18 cellular contexts compared by ENCODE assay signal in genomic region chr10:47330804-47331203, GRCh38. TPM values are rescaled to one million over a fixed set of nuclear protein-coding genes. Genes with fewer than 3 reads are reported as not detected.
DNase-seq lines count a peak whose midpoint lies in the region; FAIRE-seq and TF ChIP-seq lines count a peak whose summit lies in the region.
"Had no signal": no experiment of that assay in that cellular context is flagged by ENCODE, and none has a peak within 500 bp of the region (broad histone marks: within the 10 kb centered on the region; RNA-seq: fewer than 3 reads in every experiment).

No MANE protein-coding gene starts in this region.

- no peak for FAIRE-seq in kidney (lab: Jason Lieb, UNC)

- DNase-seq in Calu3 (peak; percentile 38), LoVo (ENCODE audit: low spot score) (peak; percentile 56), kidney (peak; percentile 24), osteoblast (ENCODE audit: insufficient read length, low spot score, missing footprints) (peak; percentile 6), C1 segment of cervical spinal cord (lab: John Stamatoyannopoulos, UW) (no peak), endodermal cell (no peak), iPS-NIHi11 (ENCODE audit: low spot score) (no peak)
- DNase-seq in activated naive CD4-positive, alpha-beta T cell (lab: John Stamatoyannopoulos, UW): no peak
- DNase-seq: H7; NCI-H146; NCI-H226; NCI-H526 treated with DMSO at 0.1 percent for 48 hours; NK-92 treated with Interleukin-12 subunit alpha and Interleukin-12 subunit beta, amount 100 ng/mL, for 24 hours; PC-3; SHP77 had no signal

- H3K4me3 ChIP-seq in kidney (ENCODE audit: low read length in 2 of 2): no peak overlapping the region
- no peak overlapping the region for H3K4me3 ChIP-seq in osteoblast (ENCODE audit: insufficient read depth, low read length)
- no peak overlapping the region for H3K4me3 ChIP-seq in endodermal cell (ENCODE audit: low read length)
- H3K4me3 ChIP-seq: BLaER1 had no signal

- H3K4me3 Mint-ChIP-seq in Calu3 (ENCODE audit: low read depth, unreplicated experiment): no peak overlapping the region
- no peak overlapping the region for H3K4me3 Mint-ChIP-seq in endodermal cell
- H3K4me3 Mint-ChIP-seq: IgD-negative memory B cell had no signal

- H3K36me3 ChIP-seq in kidney (ENCODE audit: control insufficient read depth in 1 of 2, insufficient read depth in 2 of 2, low read length in 2 of 2) (no peaks in the 10 kb centered on the region), osteoblast (ENCODE audit: insufficient read depth, low read length) (no peaks in the 10 kb centered on the region), endodermal cell (ENCODE audit: control insufficient read depth, insufficient read depth, low read length) (no peaks in the 10 kb centered on the region)
- H3K36me3 ChIP-seq: BLaER1 had no signal

- H3K36me3 Mint-ChIP-seq in Calu3 (ENCODE audit: insufficient read depth, unreplicated experiment): no peaks in the 10 kb centered on the region
- H3K36me3 Mint-ChIP-seq in endodermal cell (ENCODE audit: low read depth): no peaks in the 10 kb centered on the region
- H3K36me3 Mint-ChIP-seq: IgD-negative memory B cell had no signal

- H3K4me1 ChIP-seq in kidney (ENCODE audit: control insufficient read depth in 1 of 2, insufficient read depth in 1 of 2, low read depth in 1 of 2, low read length in 2 of 2) (peaks cover 0 to 4% of the 10 kb centered on the region in 2 donors), osteoblast (ENCODE audit: insufficient read depth, low read length) (no peaks in the 10 kb centered on the region), endodermal cell (ENCODE audit: control insufficient read depth, insufficient read depth, low read length) (no peaks in the 10 kb centered on the region)
- H3K4me1 ChIP-seq: BLaER1 had no signal

- H3K9me3 Mint-ChIP-seq in Calu3 (ENCODE audit: low read depth, unreplicated experiment) (no peaks in the 10 kb centered on the region), endodermal cell (peaks cover 3% of the 10 kb centered on the region)

- no peaks in the 10 kb centered on the region for H3K79me2 ChIP-seq in osteoblast (ENCODE audit: insufficient read depth, low read length)

- no peak overlapping the region for H3K4me2 ChIP-seq in osteoblast (ENCODE audit: insufficient read depth, low read length)
- H3K4me2 ChIP-seq: BLaER1 had no signal

- no peak overlapping the region for H3K9ac ChIP-seq in kidney (ENCODE audit: low read length in 2 of 2)
- H3K9ac ChIP-seq in endodermal cell (ENCODE audit: extremely low read depth, low read length, poor library complexity, severe bottlenecking): no peak overlapping the region
- H3K9ac ChIP-seq: BLaER1 had no signal

- no TSS peak for BruUV-seq in Calu3 (replicated peaks; lab: Mats Ljungman, UMichigan)

- H3K27me3 ChIP-seq in osteoblast (ENCODE audit: insufficient read depth, low read length): peaks cover 16% of the 10 kb centered on the region
- H3K27me3 ChIP-seq in endodermal cell (ENCODE audit: control insufficient read depth, insufficient read depth, low read length, poor library complexity, severe bottlenecking): no peaks in the 10 kb centered on the region
- H3K27me3 ChIP-seq: BLaER1 had no signal

- CTCF ChIA-PET in Calu3 (lab: Charles Lee): no interaction called here

- no peaks in the 10 kb centered on the region for H3K4me1 Mint-ChIP-seq in Calu3 (ENCODE audit: low read depth, unreplicated experiment)
- no peaks in the 10 kb centered on the region for H3K4me1 Mint-ChIP-seq in endodermal cell

- intact Hi-C loops in Calu3 (cut with micrococcal nuclease; ENCODE audit: unreplicated experiment): no loop called here
- intact Hi-C loops in kidney (cut with DNase I): no loop called here

- no peak overlapping the region for H3K27ac ChIP-seq in kidney (ENCODE audit: low read depth in 2 of 2, low read length in 2 of 2)
- no peak overlapping the region for H3K27ac ChIP-seq in osteoblast (ENCODE audit: low read depth, low read length)
- no peak overlapping the region for H3K27ac ChIP-seq in endodermal cell (ENCODE audit: low read depth, low read length)
- H3K27ac ChIP-seq: BLaER1 had no signal

- TF ChIP-seq CTCF in Calu3 (IDR thresholded peaks at IDR 0.05; ENCODE audit: unreplicated experiment) (no peak), kidney (IDR thresholded peaks at IDR 0.05; ENCODE audit: borderline replicate concordance, extremely low read depth, insufficient read depth) (no peak), osteoblast (IDR thresholded peaks at IDR 0.05; ENCODE audit: extremely low read depth, low read depth, low read length) (no peak), endodermal cell (conservative IDR thresholded peaks at IDR 0.05) (no peak)

- 86 to 87% methylated on average over 3 of the region's 3 CpGs for WGBS in endodermal cell (ENCODE audit: insufficient coverage in 1 of 2, insufficient read length in 1 of 2), 2 experiments

- no peaks in the 10 kb centered on the region for H3K9me3 ChIP-seq in kidney (ENCODE audit: control insufficient read depth in 1 of 2, low read length in 2 of 2)
- H3K9me3 ChIP-seq in osteoblast (ENCODE audit: low read depth, low read length): no peaks in the 10 kb centered on the region
- H3K9me3 ChIP-seq in endodermal cell (ENCODE audit: control insufficient read depth, low read length): no peaks in the 10 kb centered on the region
- H3K9me3 ChIP-seq: BLaER1 had no signal

- H3K27ac Mint-ChIP-seq in Calu3 (ENCODE audit: unreplicated experiment): no peak overlapping the region
- H3K27ac Mint-ChIP-seq in endodermal cell: no peak overlapping the region
- H3K27ac Mint-ChIP-seq: IgD-negative memory B cell had no signal

- no peak overlapping the region for H2AFZ ChIP-seq in osteoblast (ENCODE audit: low read length)

- no peaks in the 10 kb centered on the region for H4K20me1 ChIP-seq in osteoblast (ENCODE audit: insufficient read depth, low read length)
- H4K20me1 ChIP-seq: BLaER1 had no signal

- H3K27me3 Mint-ChIP-seq in Calu3 (ENCODE audit: unreplicated experiment): peaks cover 31% of the 10 kb centered on the region
- peaks cover 5% of the 10 kb centered on the region for H3K27me3 Mint-ChIP-seq in endodermal cell (ENCODE audit: insufficient read depth)

RNA-seq across cellular contexts. Expression of gene GDF2, which starts 8.6 kb away (rescaled TPM):
- total RNA-seq in Calu3 (2022) (not detected in 2 replicates), kidney (not detected), osteoblast (not detected in 2 replicates), endodermal cell (not detected)
- not detected for polyA plus RNA-seq in kidney (ENCODE audit: insufficient read depth, low read depth, low replicate concordance)
- polyA plus RNA-seq in endodermal cell (2013, experiment 1 of 2): not detected
- polyA plus RNA-seq in endodermal cell (2013, experiment 2 of 2): not detected
- total RNA-seq: H7, LHCN-M2, PC-3 had no signal
- polyA plus RNA-seq: IgD-negative memory B cell had no signal

RNA-seq across cellular contexts. Expression of gene RBP3, which starts 17.4 kb away (rescaled TPM):
- total RNA-seq in Calu3 (2022): not detected in 2 replicates
- total RNA-seq in kidney: not detected
- not detected for polyA plus RNA-seq in kidney (ENCODE audit: insufficient read depth, low read depth, low replicate concordance)
- not detected in 2 replicates for total RNA-seq in osteoblast
- total RNA-seq in endodermal cell: not detected
- not detected for polyA plus RNA-seq in endodermal cell (2013, experiment 1 of 2)
- polyA plus RNA-seq in endodermal cell (2013, experiment 2 of 2): not detected
- total RNA-seq: H7, LHCN-M2, PC-3 had no signal
- polyA plus RNA-seq: IgD-negative memory B cell had no signal

RNA-seq across cellular contexts. Expression of gene GDF10, which starts 30.8 kb away (rescaled TPM):
- total RNA-seq in Calu3 (2022) (not detected in 2 replicates), kidney (1.1 TPM), osteoblast (under 0.01 TPM in 2 replicates), endodermal cell (not detected)
- polyA plus RNA-seq in kidney (ENCODE audit: insufficient read depth, low read depth, low replicate concordance): not detected
- polyA plus RNA-seq in endodermal cell (2013, experiment 1 of 2): 12.8 TPM
- 8.9 TPM for polyA plus RNA-seq in endodermal cell (2013, experiment 2 of 2)
- total RNA-seq: H7, LHCN-M2, PC-3 had no signal
- polyA plus RNA-seq: IgD-negative memory B cell had no signal

RNA-seq across cellular contexts. Expression of gene ZNF488, which starts 53.3 kb away (rescaled TPM):
- total RNA-seq in Calu3 (2022) (2.1 and 2.2 TPM in 2 replicates), kidney (0.09 TPM), osteoblast (under 0.01 and 0.29 TPM in 2 replicates), endodermal cell (1 to 10 TPM in 1 of 2 donors, under 1 TPM in 1; 0.53 to 1.2 TPM)
- 4.0 TPM for polyA plus RNA-seq in kidney (ENCODE audit: insufficient read depth, low read depth, low replicate concordance)
- polyA plus RNA-seq in endodermal cell (2013, experiment 1 of 2): 1.1 TPM
- 0.95 TPM for polyA plus RNA-seq in endodermal cell (2013, experiment 2 of 2)
- polyA plus RNA-seq: IgD-negative memory B cell had no signal

Comparison
In these comparisons a context has a peak if more than half of its experiments do, and no peak if none do; other contexts are left out.
1. DNase-seq: peak in Calu3 (single experiment), LoVo (single experiment), kidney (single experiment) and osteoblast (single experiment); none in activated naive CD4-positive, alpha-beta T cell (0 of 4), C1 segment of cervical spinal cord (0 of 14), endodermal cell (single experiment) and iPS-NIHi11 (single experiment).